Comparison of ENCODE assay signal across 12 cellular contexts in genomic region chr1:206482611-206483010, GRCh38.
"Had no signal": no experiment of that assay in that cellular context is flagged by ENCODE, and none has a peak within 500 bp of the region (broad histone marks: within the 10 kb centered on the region; RNA-seq: fewer than 3 reads in every experiment).

No MANE protein-coding gene starts in this region.

- H3K9me3 ChIP-seq: body of pancreas, tibial artery had no signal

- H3K27ac ChIP-seq: body of pancreas, tibial artery had no signal

- H3K4me3 Mint-ChIP-seq: endodermal cell; naive thymus-derived CD8-positive, alpha-beta T cell; T-helper 1 cell treated with Interleukin-12 subunit alpha and Interleukin-12 subunit beta and Interleukin-4 antibody, amounts not matched to agents 30 μg/mL and 1 μg/mL, for 36 hours had no signal

- H3K9me3 Mint-ChIP-seq: activated naive CD4-positive, alpha-beta T cell treated with anti-CD3 and anti-CD28 coated beads, Interleukin-2, amount 50 U/mL, for 72 hours; endodermal cell; naive thymus-derived CD8-positive, alpha-beta T cell; T-helper 1 cell treated with Interleukin-12 subunit alpha and Interleukin-12 subunit beta and Interleukin-4 antibody, amounts not matched to agents 30 μg/mL and 1 μg/mL, for 36 hours had no signal

- H3K4me3 ChIP-seq: body of pancreas, lung, smooth muscle cell, tibial artery had no signal

- H3K27me3 ChIP-seq: body of pancreas, tibial artery had no signal

- H3K27me3 Mint-ChIP-seq: naive thymus-derived CD8-positive, alpha-beta T cell had no signal

- H3K27ac Mint-ChIP-seq: endodermal cell; T-helper 1 cell treated with Interleukin-12 subunit alpha and Interleukin-12 subunit beta and Interleukin-4 antibody, amounts not matched to agents 30 μg/mL and 1 μg/mL, for 36 hours had no signal

- ATAC-seq: activated naive CD4-positive, alpha-beta T cell treated with anti-CD3 and anti-CD28 coated beads, Interleukin-2, amount 50 U/mL, for 72 hours; body of pancreas; left cardiac atrium; naive thymus-derived CD8-positive, alpha-beta T cell had no signal

- DNase-seq: activated CD4-positive, alpha-beta T cell treated with anti-CD3 and anti-CD28 coated beads for 48 hours; activated effector memory CD4-positive, alpha-beta T cell treated with anti-CD3 and anti-CD28 coated beads, Interleukin-2, amount 50 U/mL, for 16 hours; amniotic stem cell; body of pancreas; endodermal cell; left cardiac atrium; tibial artery had no signal

- H3K4me2 ChIP-seq: smooth muscle cell had no signal

- H3K4me1 ChIP-seq: body of pancreas had no signal
